8 cellular contexts compared by ENCODE assay signal in genomic region chr5:134113908-134114875, GRCh38. TPM values are rescaled to one million over a fixed set of nuclear protein-coding genes. Genes with fewer than 3 reads are reported as not detected.
DNase-seq lines count a peak whose midpoint lies in the region; ATAC-seq, FAIRE-seq and TF ChIP-seq lines count a peak whose summit lies in the region.

Gene TCF7 (plus strand): TSS chr5:134114681. CDS start chr5:134114907, 226 bp downstream.

- peak; percentile 59 for ATAC-seq in HG02938 (IDR thresholded peaks at IDR 0.05; ENCODE audit: unreplicated experiment)

- peak within 1 kb of the TSS; percentile 63 to 66 for H3K4me3 ChIP-seq in kidney (ENCODE audit: low read length in 2 of 2)

- no peak within 1 kb of the TSS for H3K27ac ChIP-seq in kidney (ENCODE audit: low read depth in 2 of 2, low read length in 2 of 2)

- H3K9ac ChIP-seq in kidney (ENCODE audit: low read length in 2 of 2): peak within 1 kb of the TSS; percentile 7 to 37

- no peak for TF ChIP-seq CTCF in kidney (IDR thresholded peaks at IDR 0.05; ENCODE audit: borderline replicate concordance, extremely low read depth, insufficient read depth)

- DNase-seq in A172 (ENCODE audit: low spot score): peak; percentile 74
- peak; percentile 93 for DNase-seq in GM18507 (ENCODE audit: extremely low spot score, insufficient read length, low read depth)
- DNase-seq in NCI-H2171 (lab: John Stamatoyannopoulos, UW): peak; percentile 48
- peak; percentile 33 to 78 (median 56) for DNase-seq in activated CD4-positive, CD25-positive, alpha-beta regulatory T cell (lab: John Stamatoyannopoulos, UW)
- peak; percentile 66 for DNase-seq in cerebellar cortex (ENCODE audit: low spot score)
- DNase-seq in kidney: peak; percentile 90
- DNase-seq in stimulated activated CD4-positive, alpha-beta T cell treated with anti-CD3 and anti-CD28 coated beads, Interleukin-12 subunit alpha, Interleukin-12 subunit beta, amount 100 ng/mL, for 4 hours: peak; percentile 73

- intact Hi-C loops in kidney (cut with DNase I): no loop called here

- no peaks in the 10 kb centered on the region for H3K9me3 ChIP-seq in kidney (ENCODE audit: control insufficient read depth in 1 of 2, low read length in 2 of 2)

- peaks cover 7 to 11% of the 10 kb centered on the region in 2 donors for H3K4me1 ChIP-seq in kidney (ENCODE audit: control insufficient read depth in 1 of 2, insufficient read depth in 1 of 2, low read depth in 1 of 2, low read length in 2 of 2)

- FAIRE-seq in GM18507 (lab: Jason Lieb, UNC): peak; percentile 71
- FAIRE-seq in kidney (lab: Jason Lieb, UNC): no peak

- H3K36me3 ChIP-seq in kidney (ENCODE audit: control insufficient read depth in 1 of 2, insufficient read depth in 2 of 2, low read length in 2 of 2): no peaks in the 10 kb centered on the region

RNA-seq across cellular contexts. Expression of gene TCF7, which starts in this region (rescaled TPM):
- total RNA-seq in A172 (2014; rRNA removed; shearing (Covaris generic)): 3.8 and 4.8 TPM in 2 replicates
- 15.6 TPM for total RNA-seq in kidney
- polyA plus RNA-seq in kidney (ENCODE audit: insufficient read depth, low read depth, low replicate concordance): 1.2 TPM
